8 cellular contexts compared by ENCODE assay signal in genomic region chr1:8182034-8182761, GRCh38.
DNase-seq lines count a peak whose midpoint lies in the region; ATAC-seq, FAIRE-seq and TF ChIP-seq lines count a peak whose summit lies in the region.

No MANE protein-coding gene starts in this region.

- H3K9me3 Mint-ChIP-seq in natural killer cell = peaks cover 6 to 15% of the 10 kb centered on the region in 2 donors

- H3K4me3 Mint-ChIP-seq in natural killer cell = peak overlapping the region; percentile 5

- no peaks in the 10 kb centered on the region for H3K27me3 Mint-ChIP-seq in natural killer cell (ENCODE audit: low read depth in 2 of 2)

- intact Hi-C loops in natural killer cell (cut with micrococcal nuclease) = no loop called here

- TF ChIP-seq POLR2A in GM12891 (IDR thresholded peaks at IDR 0.05; ENCODE audit: low read depth, low read length) = no peak

- H3K36me3 Mint-ChIP-seq in natural killer cell = peaks cover 18% of the 10 kb centered on the region

- ATAC-seq in HG03095 (IDR thresholded peaks at IDR 0.05; ENCODE audit: unreplicated experiment) (peak; percentile 76), natural killer cell (peak; percentile 86 to 87 (median 87)), HG02840 (IDR thresholded peaks at IDR 0.05; ENCODE audit: low FRiP score, unreplicated experiment) (no peak)

- peak; percentile 72 for FAIRE-seq in GM12891 (lab: Jason Lieb, UNC)

- peak overlapping the region; percentile 75 to 81 for H3K27ac Mint-ChIP-seq in natural killer cell

- DNase-seq in GM12891 (ENCODE audit: insufficient read length, low spot score) (no peak), amniotic epithelial cell (ENCODE audit: low read depth) (peak; percentile 98), natural killer cell (no peak), NCI-H748 treated with DMSO at 0.1 percent for 48 hours (lab: John Stamatoyannopoulos, UW) (no peak), NCI-H748 (lab: John Stamatoyannopoulos, UW; ENCODE audit: unreplicated experiment) (no peak), cerebellar cortex (ENCODE audit: low spot score) (no peak)

- peaks cover 8 to 11% of the 10 kb centered on the region in 2 donors for H3K4me1 Mint-ChIP-seq in natural killer cell

- TF ChIP-seq CTCF in natural killer cell (IDR thresholded peaks at IDR 0.05) = no peak

TF ChIP-seq in GM12891, 5 proteins besides CTCF, POLR2A, EP300 and RAD21:
- no peak for TF ChIP-seq TAF1 (IDR thresholded peaks at IDR 0.05; ENCODE audit: low read depth, low read length)
- TF ChIP-seq POU2F2 (IDR thresholded peaks at IDR 0.05; ENCODE audit: low read depth, low read length) = no peak
- TF ChIP-seq POLR2AphosphoS5 (IDR thresholded peaks at IDR 0.05; ENCODE audit: low read depth, low read length) = no peak
- TF ChIP-seq PAX5 (IDR thresholded peaks at IDR 0.05; ENCODE audit: insufficient read depth, low read length, severe bottlenecking) = no peak
- no peak for TF ChIP-seq SPI1 (IDR thresholded peaks at IDR 0.05; ENCODE audit: low read depth, low read length)
